In the genomic region with DNA sequence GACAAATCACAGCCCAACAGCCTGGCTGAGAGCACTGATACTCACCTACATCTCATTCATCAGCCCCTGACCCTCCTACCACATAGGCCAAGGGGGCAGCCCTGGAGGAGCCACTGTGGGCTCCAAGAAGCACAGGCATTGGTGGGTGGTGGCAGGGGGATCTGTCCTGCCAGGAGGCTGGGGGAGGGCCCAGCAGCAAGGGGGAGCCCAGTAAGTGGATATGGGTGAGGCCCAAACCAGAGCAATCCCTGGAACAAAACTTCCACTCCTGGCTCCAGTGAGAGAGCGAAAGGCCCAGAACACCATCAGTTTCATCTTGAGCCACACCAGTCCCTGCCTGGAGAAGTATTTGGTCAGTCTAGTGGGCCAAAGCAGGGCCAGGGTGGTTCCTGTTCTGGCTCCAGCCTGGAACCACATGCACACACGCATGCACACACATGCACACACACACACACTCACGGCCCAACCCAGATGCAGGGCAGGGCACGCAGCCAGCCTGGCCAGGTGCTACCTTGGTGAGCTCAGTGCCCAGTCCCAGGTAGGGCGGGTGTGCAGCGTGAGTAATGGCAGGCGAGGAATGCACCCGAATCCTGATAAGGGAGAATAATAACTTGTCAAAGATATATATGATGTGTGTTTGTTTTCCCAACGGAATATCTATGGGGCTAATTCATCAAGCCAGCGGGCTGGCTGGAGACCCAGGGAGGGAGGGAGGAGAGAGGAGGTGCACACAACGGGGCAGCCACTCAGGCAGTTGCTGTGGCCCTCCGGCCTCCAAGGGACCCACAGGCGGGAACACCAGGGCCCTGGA, we compare ENCODE assay signal across 16 cellular contexts.
DNase-seq lines count a peak whose midpoint lies in the region; ATAC-seq and TF ChIP-seq lines count a peak whose summit lies in the region.
"Had no signal": no experiment of that assay in that cellular context is flagged by ENCODE, and none has a peak within 500 bp of the region (broad histone marks: within the 10 kb centered on the region; RNA-seq: fewer than 3 reads in every experiment).

No MANE protein-coding gene starts in this region.

- H3K4me1 ChIP-seq in Caco-2 (peaks cover 31% of the 10 kb centered on the region), Peyer's patch (no peaks in the 10 kb centered on the region), esophagus muscularis mucosa (no peaks in the 10 kb centered on the region), trophoblast cell (ENCODE audit: control insufficient read depth in 1 of 2, insufficient read depth in 2 of 2, low read length in 2 of 2) (peaks cover 5 to 8% of the 10 kb centered on the region in 2 experiments), gastrocnemius medialis (no peaks in the 10 kb centered on the region)

- H3K36me3 ChIP-seq in Caco-2 (ENCODE audit: control insufficient read depth, insufficient read depth, low read length) (no peaks in the 10 kb centered on the region), Peyer's patch (no peaks in the 10 kb centered on the region), esophagus muscularis mucosa (no peaks in the 10 kb centered on the region), trophoblast cell (ENCODE audit: control insufficient read depth in 1 of 2, insufficient read depth in 2 of 2, low read length in 2 of 2) (no peaks in the 10 kb centered on the region), gastrocnemius medialis (no peaks in the 10 kb centered on the region)

- no peak overlapping the region for H2BK120ac ChIP-seq in trophoblast cell (ENCODE audit: insufficient read depth, low read length, poor library complexity)

- H3K27ac Mint-ChIP-seq in Caco-2 (ENCODE audit: unreplicated experiment) (no peak overlapping the region), T-helper 17 cell (no peak overlapping the region)
- H3K27ac Mint-ChIP-seq: nephron; stimulated activated naive CD8-positive, alpha-beta T cell treated with anti-CD3 and anti-CD28 coated beads, Interleukin-15, Interleukin-2, amounts not matched to agents 100 ng/mL and 50 ng/mL, for 24 hours had no signal

- H4K12ac ChIP-seq in trophoblast cell (ENCODE audit: low read depth, low read length): no peak overlapping the region

- H3K4me3 Mint-ChIP-seq in Caco-2 (ENCODE audit: unreplicated experiment) (no peak overlapping the region), T-helper 17 cell (no peak overlapping the region)
- H3K4me3 Mint-ChIP-seq: nephron; stimulated activated naive CD8-positive, alpha-beta T cell treated with anti-CD3 and anti-CD28 coated beads, Interleukin-15, Interleukin-2, amounts not matched to agents 100 ng/mL and 50 ng/mL, for 24 hours had no signal

- H3K9me3 Mint-ChIP-seq in Caco-2 (ENCODE audit: unreplicated experiment): no peaks in the 10 kb centered on the region
- H3K9me3 Mint-ChIP-seq: nephron; stimulated activated naive CD8-positive, alpha-beta T cell treated with anti-CD3 and anti-CD28 coated beads, Interleukin-15, Interleukin-2, amounts not matched to agents 100 ng/mL and 50 ng/mL, for 24 hours had no signal

- no peak for TF ChIP-seq POLR2A in Peyer's patch (IDR thresholded peaks at IDR 0.05)
- TF ChIP-seq POLR2A in esophagus muscularis mucosa (IDR thresholded peaks at IDR 0.05; ENCODE audit: low read depth): no peak
- no peak for TF ChIP-seq POLR2A in gastrocnemius medialis (IDR thresholded peaks at IDR 0.05)

- no peak for ATAC-seq in gastrocnemius medialis
- no peak for ATAC-seq in T-helper 17 cell

- POLR2A ChIA-PET in Caco-2 (lab: Charles Lee): no interaction called here

- CTCF ChIA-PET in Caco-2 (lab: Charles Lee): no interaction called here

- no peaks in the 10 kb centered on the region for H3K79me2 ChIP-seq in trophoblast cell (ENCODE audit: control insufficient read depth, insufficient read depth, low read length, poor library complexity)

- H3K4me1 Mint-ChIP-seq in Caco-2 (ENCODE audit: low read depth, unreplicated experiment) (peaks cover 3% of the 10 kb centered on the region), T-helper 17 cell (peaks cover 10% of the 10 kb centered on the region)

- H3K27me3 Mint-ChIP-seq in Caco-2 (ENCODE audit: insufficient read depth, unreplicated experiment): no peaks in the 10 kb centered on the region
- H3K27me3 Mint-ChIP-seq in T-helper 17 cell: peaks cover 16% of the 10 kb centered on the region
- H3K27me3 Mint-ChIP-seq: stimulated activated naive CD8-positive, alpha-beta T cell treated with anti-CD3 and anti-CD28 coated beads, Interleukin-15, Interleukin-2, amounts not matched to agents 100 ng/mL and 50 ng/mL, for 24 hours had no signal

- no peak overlapping the region for H3K27ac ChIP-seq in Peyer's patch
- H3K27ac ChIP-seq in esophagus muscularis mucosa (replicated peaks in 1 of 4): no peak overlapping the region
- H3K27ac ChIP-seq in trophoblast cell (ENCODE audit: low read depth, low read length): no peak overlapping the region
- H3K27ac ChIP-seq in gastrocnemius medialis: no peak overlapping the region

- 66% methylated on average over 8 of the region's 13 CpGs for WGBS in esophagus muscularis mucosa
- WGBS in trophoblast cell (ENCODE audit: extremely low coverage, insufficient coverage, insufficient read length): no CpG with 5 or more reads among the region's 13 CpGs

- H3K36me3 Mint-ChIP-seq in Caco-2 (ENCODE audit: insufficient read depth, unreplicated experiment): no peaks in the 10 kb centered on the region
- H3K36me3 Mint-ChIP-seq in T-helper 17 cell (ENCODE audit: low read depth): peaks cover 3% of the 10 kb centered on the region

- no peak overlapping the region for H3K4me2 ChIP-seq in trophoblast cell (ENCODE audit: low read length)

- no peaks in the 10 kb centered on the region for H3K79me1 ChIP-seq in trophoblast cell (ENCODE audit: low read length)

- no peak for TF ChIP-seq EP300 in esophagus muscularis mucosa (IDR thresholded peaks at IDR 0.05)

- peak; percentile 40 to 67 for DNase-seq in Caco-2
- DNase-seq in Peyer's patch: peak in 2 of 3 donors; percentile 77 to 84
- peak; percentile 82 for DNase-seq in esophagus muscularis mucosa (ENCODE audit: extremely low spot score)
- peak; percentile 74 to 79 for DNase-seq in trophoblast cell
- DNase-seq in NCI-H2107 treated with DMSO at 0.1 percent for 48 hours (lab: John Stamatoyannopoulos, UW; ENCODE audit: unreplicated experiment): no peak
- DNase-seq in gastrocnemius medialis: no peak
- DNase-seq in T-helper 17 cell: no peak
- DNase-seq in SKM-1 treated with dmso at 0.1 percent for 144 hours (lab: John Stamatoyannopoulos, UW; ENCODE audit: unreplicated experiment): no peak
- DNase-seq: activated CD4-positive, alpha-beta T cell treated with anti-CD3 and anti-CD28 coated beads, Interleukin-2, amount 50 U/mL, for 48 hours; amniotic stem cell; cerebellar nuclear complex; GDM1; Kasumi-1 had no signal

- no peak overlapping the region for H2AFZ ChIP-seq in trophoblast cell (ENCODE audit: insufficient read depth, low read length, poor library complexity)

- no peak overlapping the region for H3K4ac ChIP-seq in trophoblast cell (ENCODE audit: low read depth, low read length)

- no peak overlapping the region for H3K9ac ChIP-seq in trophoblast cell (ENCODE audit: low read length)

- H4K91ac ChIP-seq in trophoblast cell (ENCODE audit: low read depth, low read length): no peak overlapping the region

- H3K4me3 ChIP-seq in Caco-2 (ENCODE audit: low read depth, low read length) (no peak overlapping the region), Peyer's patch (no peak overlapping the region), esophagus muscularis mucosa (no peak overlapping the region), trophoblast cell (ENCODE audit: low read depth, low read length) (peak overlapping the region; percentile 11), gastrocnemius medialis (no peak overlapping the region)
- H3K4me3 ChIP-seq: lung had no signal

- H3K27me3 ChIP-seq in Caco-2 (replicated peaks; ENCODE audit: control insufficient read depth, insufficient read depth, low read length) (no peaks in the 10 kb centered on the region), Peyer's patch (no peaks in the 10 kb centered on the region), esophagus muscularis mucosa (peaks cover 0 to 29% (median 0%) of the 10 kb centered on the region in 4 donors), trophoblast cell (ENCODE audit: insufficient read depth, low read length) (no peaks in the 10 kb centered on the region), gastrocnemius medialis (no peaks in the 10 kb centered on the region)

- H3K9me3 ChIP-seq in Caco-2 (no peaks in the 10 kb centered on the region), Peyer's patch (no peaks in the 10 kb centered on the region), esophagus muscularis mucosa (no peaks in the 10 kb centered on the region), trophoblast cell (ENCODE audit: insufficient read depth, low read depth, low read length) (no peaks in the 10 kb centered on the region), gastrocnemius medialis (no peaks in the 10 kb centered on the region), T-helper 17 cell (ENCODE audit: control insufficient read depth, low read length, poor library complexity, severe bottlenecking) (no peaks in the 10 kb centered on the region)

- TF ChIP-seq CTCF in Caco-2 (IDR thresholded peaks at IDR 0.05; ENCODE audit: insufficient read depth in 1 of 2, low read depth in 1 of 2, low read length in 1 of 2, severe bottlenecking in 1 of 2, unreplicated experiment in 1 of 2) (no peak), Peyer's patch (IDR thresholded peaks at IDR 0.05) (no peak), esophagus muscularis mucosa (IDR thresholded peaks at IDR 0.05) (no peak), gastrocnemius medialis (IDR thresholded peaks at IDR 0.05 in 4 of 5, conservative IDR thresholded peaks at IDR 0.05 in 1 of 5) (no peak)

- intact Hi-C loops in Caco-2 (cut with micrococcal nuclease; ENCODE audit: unreplicated experiment): loop anchor here (5.0 kb wide), 1 partner anchor 416 kb away; no protein-coding TSS in a partner anchor
- intact Hi-C loops in esophagus muscularis mucosa (cut with DNase I): loop anchor here (10.0 kb wide), 1 partner anchor 239 kb away; no protein-coding TSS in a partner anchor
- intact Hi-C loops in gastrocnemius medialis (cut with DNase I; ENCODE audit: low total_unique reads): loop anchor here (5.0 kb wide), 1 partner anchor 241 kb away; no protein-coding TSS in a partner anchor

- in situ Hi-C loops in gastrocnemius medialis (cut with MboI; ENCODE audit: low sequenced_read_pairs in 4 of 4): loop anchor here in 2 of 4 donors (25.0 kb wide), 2 partner anchors 481 to 1356 kb away; no protein-coding TSS in a partner anchor

- no TSS peak for BruUV-seq in Caco-2 (replicated peaks; lab: Mats Ljungman, UMichigan)

- no peak overlapping the region for H3K23ac ChIP-seq in trophoblast cell (ENCODE audit: low read length)

- no peak overlapping the region for H3K18ac ChIP-seq in trophoblast cell (ENCODE audit: low read length)

- H3K14ac ChIP-seq in trophoblast cell (ENCODE audit: low read length): no peak overlapping the region

- no peak overlapping the region for H2AK5ac ChIP-seq in trophoblast cell (ENCODE audit: low read length)

- H4K8ac ChIP-seq in trophoblast cell (ENCODE audit: low read depth, low read length): no peak overlapping the region

- no peak overlapping the region for H2BK12ac ChIP-seq in trophoblast cell (ENCODE audit: low read length)

- H2BK5ac ChIP-seq in trophoblast cell (ENCODE audit: low read depth, low read length, poor library complexity): no peak overlapping the region

Comparison
In these comparisons a context has a peak if more than half of its experiments do, and no peak if none do; other contexts are left out.
1. DNase-seq: peak in Caco-2 (2 of 2), Peyer's patch (2 of 3), esophagus muscularis mucosa (single experiment) and trophoblast cell (2 of 2); none in NCI-H2107 treated with DMSO at 0.1 percent for 48 hours (single experiment), gastrocnemius medialis (0 of 2), T-helper 17 cell (0 of 3) and SKM-1 treated with dmso at 0.1 percent for 144 hours (single experiment).